In the genomic region with DNA sequence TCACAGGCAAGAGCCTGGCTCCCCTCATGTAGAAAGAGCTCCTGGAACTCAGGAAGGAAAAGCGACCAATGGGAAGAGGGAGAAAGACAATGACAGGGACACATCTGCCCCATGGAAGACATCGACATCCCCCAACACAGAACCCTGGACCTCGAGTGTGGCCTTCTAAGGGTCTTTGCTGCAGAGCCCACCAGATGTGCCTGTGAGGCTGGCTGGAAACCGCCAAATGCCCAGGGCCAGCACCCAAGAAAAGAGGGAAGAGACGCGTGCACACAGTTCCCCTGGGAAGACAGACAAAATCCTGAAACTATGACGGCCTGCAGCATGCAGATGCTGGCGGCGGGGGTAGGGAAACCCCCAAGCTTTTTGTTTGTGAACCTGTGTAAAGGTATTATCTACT, we compare ENCODE assay signal across 26 cellular contexts.
"Had no signal": no experiment of that assay in that cellular context is flagged by ENCODE, and none has a peak within 500 bp of the region (broad histone marks: within the 10 kb centered on the region; RNA-seq: fewer than 3 reads in every experiment).

No MANE protein-coding gene starts in this region.

- DNase-seq: activated B cell treated with CpG ODN at 0.5 μM for 24 hours; activated CD4-positive, alpha-beta T cell treated with anti-CD3 and anti-CD28 coated beads for 48 hours; activated CD4-positive, alpha-beta T cell treated with anti-CD3 and anti-CD28 coated beads, Interleukin-2, amount 50 U/mL, for 1 hour; activated CD4-positive, alpha-beta T cell treated with anti-CD3 and anti-CD28 coated beads, Interleukin-2, amount 50 U/mL, for 48 hours; activated CD8-positive, alpha-beta memory T cell treated with anti-CD3 and anti-CD28 coated beads for 24 hours; activated CD8-positive, alpha-beta T cell treated with anti-CD3 and anti-CD28 coated beads for 36 hours; activated effector memory CD4-positive, alpha-beta T cell treated with Interleukin-2 at 50 U/mL for 16 hours; activated gamma-delta T cell treated with Interleukin-2 at 50 U/mL for 16 hours; activated naive CD4-positive, alpha-beta T cell treated with anti-CD3 and anti-CD28 coated beads, Interleukin-2, amount 50 U/mL, for 16 hours; activated naive CD4-positive, alpha-beta T cell treated with Interleukin-2 at 50 U/mL for 16 hours; activated T-cell treated with anti-CD3 and anti-CD28 coated beads, Interleukin-2, amount 50 U/mL, for 4 hours; amniotic stem cell; anterior cingulate cortex; caudate nucleus; colonic mucosa; effector CD8-positive, alpha-beta T cell; esophagus squamous epithelium; foreskin melanocyte; heart right ventricle; T-helper 17 cell; T1000; WERI-Rb-1 had no signal

- H3K36me3 ChIP-seq: colonic mucosa, esophagus squamous epithelium, gastroesophageal sphincter, heart right ventricle, WERI-Rb-1 had no signal

- H3K9me3 ChIP-seq: colonic mucosa had no signal

- H3K4me1 ChIP-seq: colonic mucosa had no signal

- H3K27me3 ChIP-seq: colonic mucosa, gastroesophageal sphincter, heart right ventricle had no signal

- H3K4me3 ChIP-seq: colonic mucosa, esophagus squamous epithelium, gastroesophageal sphincter, heart right ventricle had no signal

- H3K27ac ChIP-seq: colonic mucosa, epithelial cell of prostate, esophagus squamous epithelium, gastroesophageal sphincter, heart right ventricle, WERI-Rb-1 had no signal

- ATAC-seq: activated CD4-positive, CD25-positive, alpha-beta regulatory T cell treated with anti-CD3 and anti-CD28 coated beads, Interleukin-2, amount 50 U/mL, for 24 hours; activated CD8-positive, alpha-beta T cell treated with anti-CD3 and anti-CD28 coated beads for 36 hours; activated T-cell treated with anti-CD3 and anti-CD28 coated beads, Interleukin-2, amount 50 U/mL, for 4 hours; activated T-helper 17 cell treated with anti-CD3 and anti-CD28 coated beads, Interleukin-2, amount 50 U/mL, for 72 hours; gastroesophageal sphincter; heart right ventricle; T-helper 17 cell had no signal
